25 cellular contexts compared by ENCODE assay signal in genomic region chr3:191236635-191237034, GRCh38. TPM values are rescaled to one million over a fixed set of nuclear protein-coding genes. Genes with fewer than 3 reads are reported as not detected.
DNase-seq lines count a peak whose midpoint lies in the region; ATAC-seq, FAIRE-seq and TF ChIP-seq lines count a peak whose summit lies in the region.
"Had no signal": no experiment of that assay in that cellular context is flagged by ENCODE, and none has a peak within 500 bp of the region (broad histone marks: within the 10 kb centered on the region; RNA-seq: fewer than 3 reads in every experiment).

No MANE protein-coding gene starts in this region.

- no peaks in the 10 kb centered on the region for H3K9me3 Mint-ChIP-seq in activated T-cell treated with anti-CD3 and anti-CD28 coated beads, Interleukin-2, amount 50 U/mL, for 72 hours
- H3K9me3 Mint-ChIP-seq: CD8-positive, alpha-beta memory T cell; IgD-negative memory B cell; T-helper 2 cell treated with Interferon-gamma antibody and Interleukin-4, amounts not matched to agents 5 μg/mL and 100 μg/mL, for 36 hours had no signal

- no peak overlapping the region for H3K4me3 ChIP-seq in bronchial epithelial cell (ENCODE audit: low read depth, low read length)
- H3K4me3 ChIP-seq in WERI-Rb-1 (ENCODE audit: low read depth, low read length) = no peak overlapping the region
- H3K4me3 ChIP-seq: colonic mucosa, heart right ventricle, stomach had no signal

- no peaks in the 10 kb centered on the region for H3K9me3 ChIP-seq in WERI-Rb-1 (ENCODE audit: severe bottlenecking)
- H3K9me3 ChIP-seq: colonic mucosa, heart right ventricle, stomach had no signal

- no peaks in the 10 kb centered on the region for H3K36me3 ChIP-seq in bronchial epithelial cell (ENCODE audit: control insufficient read depth, insufficient read depth, low read length)
- H3K36me3 ChIP-seq in WERI-Rb-1 = no peaks in the 10 kb centered on the region
- H3K36me3 ChIP-seq: colonic mucosa, heart right ventricle, stomach had no signal

- no peak for FAIRE-seq in bronchial epithelial cell (lab: Jason Lieb, UNC)
- FAIRE-seq: A204.1, urothelium cell line had no signal

- TF ChIP-seq CTCF in bronchial epithelial cell (IDR thresholded peaks at IDR 0.05; ENCODE audit: insufficient read depth, low read length, severe bottlenecking) = no peak
- no peak for TF ChIP-seq CTCF in WERI-Rb-1 (IDR thresholded peaks at IDR 0.05; ENCODE audit: low read depth, low read length)

- no peak for TF ChIP-seq POLR2A in erythroblast (IDR thresholded peaks at IDR 0.05; ENCODE audit: low read length)

- H3K4me3 Mint-ChIP-seq in activated T-cell treated with anti-CD3 and anti-CD28 coated beads, Interleukin-2, amount 50 U/mL, for 72 hours = no peak overlapping the region
- H3K4me3 Mint-ChIP-seq: activated CD8-positive, alpha-beta memory T cell treated with anti-CD3 and anti-CD28 coated beads, Interleukin-2, amount 10 ng/mL, durations not matched to agents 7 days and 5 days; CD8-positive, alpha-beta memory T cell; IgD-negative memory B cell; T-helper 2 cell treated with Interferon-gamma antibody and Interleukin-4, amounts not matched to agents 5 μg/mL and 100 μg/mL, for 36 hours had no signal

- H3K27me3 ChIP-seq in bronchial epithelial cell (ENCODE audit: control insufficient read depth, insufficient read depth, low read length) (no peaks in the 10 kb centered on the region), WERI-Rb-1 (ENCODE audit: insufficient read depth, low read depth, severe bottlenecking) (no peaks in the 10 kb centered on the region)
- H3K27me3 ChIP-seq: colonic mucosa, heart right ventricle, stomach had no signal

- ATAC-seq in activated T-cell treated with anti-CD3 and anti-CD28 coated beads, Interleukin-2, amount 50 U/mL, for 72 hours (replicated peaks in 1 of 2) = no peak
- no peak for ATAC-seq in HG02885 (IDR thresholded peaks at IDR 0.05; ENCODE audit: poor library complexity, unreplicated experiment)
- ATAC-seq: activated CD8-positive, alpha-beta memory T cell treated with anti-CD3 and anti-CD28 coated beads, Interleukin-2, amount 10 ng/mL, durations not matched to agents 7 days and 5 days; heart right ventricle had no signal

- peaks cover 6% of the 10 kb centered on the region for H3K4me1 Mint-ChIP-seq in activated T-cell treated with anti-CD3 and anti-CD28 coated beads, Interleukin-2, amount 50 U/mL, for 72 hours (ENCODE audit: low read depth)
- H3K4me1 Mint-ChIP-seq: CD8-positive, alpha-beta memory T cell had no signal

- no peak overlapping the region for H3K27ac Mint-ChIP-seq in activated T-cell treated with anti-CD3 and anti-CD28 coated beads, Interleukin-2, amount 50 U/mL, for 72 hours
- H3K27ac Mint-ChIP-seq: activated CD8-positive, alpha-beta memory T cell treated with anti-CD3 and anti-CD28 coated beads, Interleukin-2, amount 10 ng/mL, durations not matched to agents 7 days and 5 days; CD8-positive, alpha-beta memory T cell; T-helper 2 cell treated with Interferon-gamma antibody and Interleukin-4, amounts not matched to agents 5 μg/mL and 100 μg/mL, for 36 hours had no signal

- H3K27me3 Mint-ChIP-seq in activated T-cell treated with anti-CD3 and anti-CD28 coated beads, Interleukin-2, amount 50 U/mL, for 72 hours (ENCODE audit: low read depth) = peaks cover 12% of the 10 kb centered on the region
- H3K27me3 Mint-ChIP-seq: activated CD8-positive, alpha-beta memory T cell treated with anti-CD3 and anti-CD28 coated beads, Interleukin-2, amount 10 ng/mL, durations not matched to agents 7 days and 5 days; CD8-positive, alpha-beta memory T cell; IgD-negative memory B cell had no signal

- H3K27ac ChIP-seq in WERI-Rb-1 = no peak overlapping the region
- H3K27ac ChIP-seq: colonic mucosa, heart right ventricle, stomach had no signal

- peak; percentile 22 for DNase-seq in AG08396 (ENCODE audit: low spot score)
- DNase-seq in M059J (ENCODE audit: low read depth) = peak; percentile 63
- DNase-seq in bronchial epithelial cell (ENCODE audit: low read depth) = peak; percentile 53
- DNase-seq in kidney tubule cell (ENCODE audit: low spot score) = peak; percentile 9
- no peak for DNase-seq in erythroblast (lab: John Stamatoyannopoulos, UW)
- no peak for DNase-seq in activated T-cell treated with anti-CD3 and anti-CD28 coated beads, Interleukin-2, amount 50 U/mL, for 72 hours
- no peak for DNase-seq in WERI-Rb-1
- DNase-seq: activated CD4-positive, alpha-beta T cell treated with anti-CD3 and anti-CD28 coated beads for 1 hour; activated CD8-positive, alpha-beta memory T cell treated with anti-CD3 and anti-CD28 coated beads, Interleukin-2, amount 10 ng/mL, durations not matched to agents 7 days and 5 days; activated effector memory CD4-positive, alpha-beta T cell treated with Interleukin-2 at 50 U/mL for 16 hours; anterior cingulate cortex; CD8-positive, alpha-beta memory T cell; colonic mucosa; heart right ventricle; MV-4-11; NCI-H2029; NCI-H446; retina; SHP77 treated with DMSO at 0.1 percent for 48 hours; stomach had no signal

- no peaks in the 10 kb centered on the region for H3K36me3 Mint-ChIP-seq in activated T-cell treated with anti-CD3 and anti-CD28 coated beads, Interleukin-2, amount 50 U/mL, for 72 hours (ENCODE audit: insufficient read depth in 2 of 2)
- H3K36me3 Mint-ChIP-seq: activated CD8-positive, alpha-beta memory T cell treated with anti-CD3 and anti-CD28 coated beads, Interleukin-2, amount 10 ng/mL, durations not matched to agents 7 days and 5 days; CD8-positive, alpha-beta memory T cell; IgD-negative memory B cell had no signal

RNA-seq across cellular contexts. Expression of gene OSTN, which starts 37.6 kb away (rescaled TPM):
- total RNA-seq in M059J (2014; rRNA removed; shearing (Covaris generic)) = not detected in 2 replicates
- total RNA-seq in bronchial epithelial cell = not detected in 2 replicates
- total RNA-seq in activated T-cell treated with anti-CD3 and anti-CD28 coated beads, Interleukin-2, amount 50 U/mL, for 72 hours = not detected
- total RNA-seq: activated CD8-positive, alpha-beta memory T cell treated with anti-CD3 and anti-CD28 coated beads, Interleukin-2, amount 10 ng/mL, durations not matched to agents 7 days and 5 days; CD8-positive, alpha-beta memory T cell; colonic mucosa had no signal

Comparison
In these comparisons a context has a peak if more than half of its experiments do, and no peak if none do; other contexts are left out.
1. DNase-seq: peak in AG08396 (single experiment), M059J (single experiment), bronchial epithelial cell (single experiment) and kidney tubule cell (single experiment); none in erythroblast (0 of 2), activated T-cell treated with anti-CD3 and anti-CD28 coated beads, Interleukin-2, amount 50 U/mL, for 72 hours (0 of 2) and WERI-Rb-1 (single experiment).